22 cellular contexts compared by ENCODE assay signal in the genomic region with DNA sequence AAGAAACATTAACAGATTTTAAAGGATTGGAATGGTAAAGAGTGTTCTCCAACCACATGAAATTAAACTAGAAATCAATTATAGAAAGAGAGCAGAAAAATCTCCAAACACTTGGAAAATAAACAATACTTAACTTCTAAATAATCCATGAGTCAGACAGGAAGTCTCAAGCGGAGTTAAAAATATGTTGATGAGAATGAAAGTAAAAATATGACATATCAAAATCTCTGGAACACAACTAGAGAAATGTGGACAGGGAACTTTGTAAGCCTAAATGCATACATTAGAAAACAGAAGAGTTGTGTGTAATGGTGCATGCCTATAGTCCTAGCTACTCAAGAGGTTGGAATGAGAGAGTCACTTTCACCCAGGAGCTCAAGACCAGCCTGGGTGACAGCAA. TPM values are rescaled to one million over a fixed set of nuclear protein-coding genes. Genes with fewer than 3 reads are reported as not detected.
A peak's percentile ranks its signal among the peaks of the same experiment; 100 is the strongest.
DNase-seq lines count a peak whose midpoint lies in the region; TF ChIP-seq lines count a peak whose summit lies in the region.
"Had no signal": no experiment of that assay in that cellular context is flagged by ENCODE, and none has a peak within 500 bp of the region (broad histone marks: within the 10 kb centered on the region; RNA-seq: fewer than 3 reads in every experiment).

No MANE protein-coding gene starts in this region.

- intact Hi-C loops in MCF 10A (cut with micrococcal nuclease): no loop called here
- intact Hi-C loops in breast epithelium (cut with DNase I; ENCODE audit: low total_unique reads): no loop called here
- intact Hi-C loops in tibial artery (cut with DNase I; ENCODE audit: low total_unique reads): no loop called here
- intact Hi-C loops in sigmoid colon (cut with DNase I): no loop called here

- H3K9me3 Mint-ChIP-seq in MCF 10A (ENCODE audit: unreplicated experiment): peaks cover 4% of the 10 kb centered on the region

- peaks cover 0 to 16% of the 10 kb centered on the region in 2 donors for H3K9me3 ChIP-seq in breast epithelium
- peaks cover 0 to 18% (median 8%) of the 10 kb centered on the region in 3 donors for H3K9me3 ChIP-seq in tibial artery
- peaks cover 0 to 5% (median 1%) of the 10 kb centered on the region in 4 donors for H3K9me3 ChIP-seq in sigmoid colon

- H3K4me3 ChIP-seq in breast epithelium (no peak overlapping the region), astrocyte of the spinal cord (ENCODE audit: low read depth, low read length) (no peak overlapping the region), fibroblast of villous mesenchyme (ENCODE audit: low read depth, low read length) (no peak overlapping the region), tibial artery (no peak overlapping the region), sigmoid colon (no peak overlapping the region)
- H3K4me3 ChIP-seq: lung had no signal

- TF ChIP-seq POLR2A in breast epithelium (IDR thresholded peaks at IDR 0.05): no peak
- TF ChIP-seq POLR2A in sigmoid colon (IDR thresholded peaks at IDR 0.05): no peak

- in situ Hi-C loops in astrocyte of the spinal cord (cut with HindIII; ENCODE audit: low sequenced_read_pairs): no loop called here

- TF ChIP-seq EP300 in sigmoid colon (IDR thresholded peaks at IDR 0.05): no peak

- 34 to 56% methylated on average over 1 of the region's 1 CpG for WGBS in sigmoid colon, 2 donors

- H3K4me3 Mint-ChIP-seq in MCF 10A (ENCODE audit: unreplicated experiment): no peak overlapping the region
- H3K4me3 Mint-ChIP-seq: activated CD4-positive, alpha-beta memory T cell treated with anti-CD3 and anti-CD28 coated beads, Interleukin-2, amount 10 ng/mL, durations not matched to agents 7 days and 5 days; B cell; type B pancreatic cell had no signal

- H3K27me3 ChIP-seq in breast epithelium (no peaks in the 10 kb centered on the region), tibial artery (no peaks in the 10 kb centered on the region), sigmoid colon (no peaks in the 10 kb centered on the region)

- peak overlapping the region; percentile 37 for H3K27ac Mint-ChIP-seq in MCF 10A (ENCODE audit: low read depth, unreplicated experiment)
- H3K27ac Mint-ChIP-seq: activated CD4-positive, alpha-beta memory T cell treated with anti-CD3 and anti-CD28 coated beads, Interleukin-2, amount 10 ng/mL, durations not matched to agents 7 days and 5 days; B cell; type B pancreatic cell had no signal

- no peaks in the 10 kb centered on the region for H3K36me3 Mint-ChIP-seq in MCF 10A (ENCODE audit: insufficient read depth, unreplicated experiment)
- H3K36me3 Mint-ChIP-seq: type B pancreatic cell had no signal

- TF ChIP-seq CTCF in MCF 10A (IDR thresholded peaks at IDR 0.05; ENCODE audit: unreplicated experiment) (no peak), breast epithelium (IDR thresholded peaks at IDR 0.05) (no peak), astrocyte of the spinal cord (IDR thresholded peaks at IDR 0.05; ENCODE audit: low read depth, low read length) (no peak), fibroblast of villous mesenchyme (IDR thresholded peaks at IDR 0.05; ENCODE audit: insufficient read depth, low read depth, low read length) (no peak), tibial artery (IDR thresholded peaks at IDR 0.05) (no peak), sigmoid colon (IDR thresholded peaks at IDR 0.05) (no peak)

- peaks cover 8% of the 10 kb centered on the region for H3K4me1 Mint-ChIP-seq in MCF 10A (ENCODE audit: insufficient read depth, unreplicated experiment)
- H3K4me1 Mint-ChIP-seq: B cell had no signal

- H3K27ac ChIP-seq in breast epithelium (no peak overlapping the region), tibial artery (peak overlapping the region; percentile 44 to 49), sigmoid colon (no peak overlapping the region)

- CTCF ChIA-PET in MCF 10A (lab: Yijun Ruan, JAX): no interaction called here

- BruUV-seq in MCF 10A (replicated peaks; lab: Mats Ljungman, UMichigan): no TSS peak

- no peaks in the 10 kb centered on the region for H3K4me1 ChIP-seq in breast epithelium
- peaks cover 0 to 11% (median 1%) of the 10 kb centered on the region in 4 donors for H3K4me1 ChIP-seq in tibial artery
- H3K4me1 ChIP-seq in sigmoid colon: no peaks in the 10 kb centered on the region

- peak; percentile 11 for DNase-seq in MCF 10A (ENCODE audit: unreplicated experiment)
- no peak for DNase-seq in breast epithelium (ENCODE audit: low spot score in 2 of 2)
- DNase-seq in astrocyte of the spinal cord (ENCODE audit: low read depth, low spot score): peak; percentile 10
- peak; percentile 21 for DNase-seq in fibroblast of villous mesenchyme (ENCODE audit: low read depth)
- no peak for DNase-seq in tibial artery
- DNase-seq in stimulated activated CD4-positive, alpha-beta T cell treated with anti-CD3 and anti-CD28 coated beads, Interleukin-12 subunit alpha, Interleukin-12 subunit beta, amount 100 ng/mL, for 4 hours: no peak
- no peak for DNase-seq in sigmoid colon
- no peak for DNase-seq in SKM-1 (lab: John Stamatoyannopoulos, UW; ENCODE audit: unreplicated experiment)
- DNase-seq: 8988T; activated CD4-positive, alpha-beta memory T cell treated with anti-CD3 and anti-CD28 coated beads, Interleukin-2, amount 10 ng/mL, durations not matched to agents 7 days and 5 days; activated naive CD4-positive, alpha-beta T cell; central memory CD4-positive, alpha-beta T cell; kidney glomerular epithelial cell; NCI-H146; NCI-H69; nucleus accumbens; retina; stimulated activated CD4-positive, alpha-beta T cell treated with anti-CD3 and anti-CD28 coated beads, Interleukin-4, amount 100 ng/mL, for 4 hours; stimulated activated naive CD8-positive, alpha-beta T cell treated with anti-CD3 and anti-CD28 coated beads, Interleukin-15, Interleukin-2, amounts not matched to agents 100 U/mL and 50 U/mL, for 24 hours had no signal

- H3K36me3 ChIP-seq in breast epithelium (no peaks in the 10 kb centered on the region), tibial artery (no peaks in the 10 kb centered on the region), sigmoid colon (no peaks in the 10 kb centered on the region)

- H3K27me3 Mint-ChIP-seq in MCF 10A (ENCODE audit: insufficient read depth, unreplicated experiment): peaks cover under 1% of the 10 kb centered on the region

- POLR2A ChIA-PET in MCF 10A (lab: Yijun Ruan, JAX): no interaction called here

RNA-seq across cellular contexts. Expression of a gene that starts 47.9 kb away (rescaled TPM):
- total RNA-seq in MCF 10A (2022) (4.8 and 6.6 TPM in 2 replicates), breast epithelium (10 to 100 TPM in 2 of 3 donors, 1 to 10 TPM in 1; 4.6 to 11.8 (median 10.4) TPM), fibroblast of villous mesenchyme (12.5 and 15.1 TPM in 2 replicates), sigmoid colon (1 to 10 TPM; 2.0 to 8.0 (median 2.6) TPM)
- 1 to 10 TPM in 2 of 3 donors, under 1 TPM in 1; 0.92 to 2.3 (median 1.2) TPM for polyA plus RNA-seq in sigmoid colon

Comparison
In these comparisons a context has a peak if more than half of its experiments do, and no peak if none do; other contexts are left out.
1. DNase-seq: peak in MCF 10A (single experiment), astrocyte of the spinal cord (single experiment) and fibroblast of villous mesenchyme (single experiment); none in breast epithelium (0 of 2), tibial artery (0 of 2), stimulated activated CD4-positive, alpha-beta T cell treated with anti-CD3 and anti-CD28 coated beads, Interleukin-12 subunit alpha, Interleukin-12 subunit beta, amount 100 ng/mL, for 4 hours (single experiment), sigmoid colon (single experiment) and SKM-1 (single experiment).
2. H3K27ac ChIP-seq: peak in tibial artery (2 of 2); none in breast epithelium (0 of 2) and sigmoid colon (0 of 4).